Comparison of ENCODE assay signal across 15 cellular contexts in genomic region chr12:53754633-53755261, GRCh38. TPM values are rescaled to one million over a fixed set of nuclear protein-coding genes. Genes with fewer than 3 reads are reported as not detected.
DNase-seq lines count a peak whose midpoint lies in the region; ATAC-seq and TF ChIP-seq lines count a peak whose summit lies in the region.
"Had no signal": no experiment of that assay in that cellular context is flagged by ENCODE, and none has a peak within 500 bp of the region (broad histone marks: within the 10 kb centered on the region; RNA-seq: fewer than 3 reads in every experiment).

No MANE protein-coding gene starts in this region.

- intact Hi-C loops in stomach (cut with DNase I; ENCODE audit: low total_unique reads), result no loop called here

- H3K27me3 Mint-ChIP-seq in glutamatergic neuron (ENCODE audit: unreplicated experiment), result peaks cover 4% of the 10 kb centered on the region

- peaks cover 17% of the 10 kb centered on the region for H3K4me1 Mint-ChIP-seq in glutamatergic neuron (ENCODE audit: low read depth, unreplicated experiment)

- no peaks in the 10 kb centered on the region for H3K9me2 ChIP-seq in OCI-LY1 (ENCODE audit: low read depth, low read length)

- H4K20me1 ChIP-seq in OCI-LY1 (ENCODE audit: insufficient read depth, low read length), result no peaks in the 10 kb centered on the region

- WGBS in stomach, 5 donors, result 8 to 27% (median 9%) methylated on average over 4 of the region's 4 CpGs

- H3K9me3 Mint-ChIP-seq in glutamatergic neuron (ENCODE audit: unreplicated experiment), result peaks cover 6% of the 10 kb centered on the region

- peak overlapping the region; percentile 75 for H3K9ac ChIP-seq in OCI-LY1 (ENCODE audit: low read length)

- TF ChIP-seq CTCF in OCI-LY1 (IDR thresholded peaks at IDR 0.05; ENCODE audit: low read length) (no peak), fibroblast of mammary gland (conservative IDR thresholded peaks at IDR 0.05; ENCODE audit: control insufficient read depth, insufficient read depth, low read depth, low read length) (no peak), stomach (IDR thresholded peaks at IDR 0.05) (no peak), glutamatergic neuron (IDR thresholded peaks at IDR 0.05; ENCODE audit: partially characterized antibody, unreplicated experiment) (no peak)

- DNase-seq in NCI-H2227 (lab: John Stamatoyannopoulos, UW; ENCODE audit: unreplicated experiment), result peak; percentile 31
- DNase-seq in NCI-H2227 treated with DMSO at 0.1 percent for 48 hours (lab: John Stamatoyannopoulos, UW), result no peak
- DNase-seq in fibroblast of mammary gland (ENCODE audit: low read depth), result peak; percentile 66
- peak; percentile 33 for DNase-seq in stomach
- no peak for DNase-seq in glutamatergic neuron
- DNase-seq: ACHN; effector memory CD4-positive, alpha-beta T cell; EL; NCI-H1048; T1000 had no signal

- TF ChIP-seq EP300 in stomach (IDR thresholded peaks at IDR 0.05), result no peak

- no peaks in the 10 kb centered on the region for H3K27me3 ChIP-seq in OCI-LY1 (ENCODE audit: insufficient read depth, low read length)
- peaks cover 0 to 96% (median 54%) of the 10 kb centered on the region in 3 donors for H3K27me3 ChIP-seq in stomach

- H3K4me3 ChIP-seq in OCI-LY1 (ENCODE audit: low read depth, low read length, poor library complexity, severe bottlenecking), result peak overlapping the region; percentile 66
- no peak overlapping the region for H3K4me3 ChIP-seq in fibroblast of mammary gland (ENCODE audit: control insufficient read depth, low read depth, low read length)
- no peak overlapping the region for H3K4me3 ChIP-seq in stomach
- H3K4me3 ChIP-seq: thoracic aorta had no signal

- ATAC-seq in GM21381 (IDR thresholded peaks at IDR 0.05; ENCODE audit: unreplicated experiment) (no peak), GM19351 (IDR thresholded peaks at IDR 0.05; ENCODE audit: unreplicated experiment) (no peak)

- no peak for TF ChIP-seq POLR2A in stomach (IDR thresholded peaks at IDR 0.05)

- H2AFZ ChIP-seq in OCI-LY1 (ENCODE audit: low read length), result no peak overlapping the region

- H3K4me1 ChIP-seq in OCI-LY1 (ENCODE audit: insufficient read depth, low read length, severe bottlenecking) (peaks cover 92% of the 10 kb centered on the region), stomach (peaks cover 18 to 67% (median 46%) of the 10 kb centered on the region in 4 donors)

- H3K9me3 ChIP-seq in OCI-LY1 (ENCODE audit: low read length) (no peaks in the 10 kb centered on the region), stomach (no peaks in the 10 kb centered on the region)
- H3K9me3 ChIP-seq: thoracic aorta had no signal

- H3K79me2 ChIP-seq in OCI-LY1 (ENCODE audit: insufficient read depth, low read length), result no peaks in the 10 kb centered on the region

- H3K27ac ChIP-seq in OCI-LY1 (ENCODE audit: low read depth, low read length, poor library complexity, severe bottlenecking), result peak overlapping the region; percentile 94
- H3K27ac ChIP-seq in stomach, result no peak overlapping the region
- H3K27ac ChIP-seq: thoracic aorta had no signal

- H3K4me3 Mint-ChIP-seq in glutamatergic neuron (ENCODE audit: unreplicated experiment), result no peak overlapping the region
- H3K4me3 Mint-ChIP-seq: activated naive CD8-positive, alpha-beta T cell had no signal

- no peak overlapping the region for H3K27ac Mint-ChIP-seq in glutamatergic neuron (ENCODE audit: unreplicated experiment)
- H3K27ac Mint-ChIP-seq: activated naive CD8-positive, alpha-beta T cell had no signal

- H3F3A ChIP-seq in OCI-LY1 (ENCODE audit: insufficient read depth, low read length), result 0 out of 2 replicates have a peak, but pooled peaks cover 9% of the 10 kb centered on the region

- no peaks in the 10 kb centered on the region for H3K36me3 ChIP-seq in OCI-LY1 (ENCODE audit: insufficient read depth, low read length)
- H3K36me3 ChIP-seq in stomach, result no peaks in the 10 kb centered on the region
- H3K36me3 ChIP-seq: thoracic aorta had no signal

- peak overlapping the region; percentile 76 for H3K4me2 ChIP-seq in OCI-LY1 (ENCODE audit: low read length)

- H3K36me3 Mint-ChIP-seq in glutamatergic neuron (ENCODE audit: unreplicated experiment), result no peaks in the 10 kb centered on the region
- H3K36me3 Mint-ChIP-seq: activated naive CD8-positive, alpha-beta T cell had no signal

RNA-seq across cellular contexts. Expression of gene CISTR, which starts 3.0 kb away (rescaled TPM):
- not detected for total RNA-seq in stomach
- polyA plus RNA-seq in stomach, result not detected
- not detected for total RNA-seq in glutamatergic neuron (ENCODE audit: unreplicated experiment)
- total RNA-seq: thoracic aorta had no signal

RNA-seq across cellular contexts. Expression of gene CALCOCO1, which starts 27.5 kb away (rescaled TPM):
- total RNA-seq in stomach (100 to 1,000 TPM; 135 to 441 (median 164) TPM), glutamatergic neuron (ENCODE audit: unreplicated experiment) (151 TPM)
- polyA plus RNA-seq in stomach, result 100 to 1,000 TPM in 1 of 3 donors, 10 to 100 TPM in 2; 60.3 to 102 (median 73.2) TPM

Comparison
In these comparisons a context has a peak if more than half of its experiments do, and no peak if none do; other contexts are left out.
1. DNase-seq: peak in NCI-H2227 (single experiment), fibroblast of mammary gland (single experiment) and stomach (single experiment); none in NCI-H2227 treated with DMSO at 0.1 percent for 48 hours (single experiment) and glutamatergic neuron (single experiment).